Comparison of ENCODE assay signal across 32 cellular contexts in genomic region chr11:125662689-125663088, GRCh38. TPM values are rescaled to one million over a fixed set of nuclear protein-coding genes. Genes with fewer than 3 reads are reported as not detected.
"Had no signal": no experiment of that assay in that cellular context is flagged by ENCODE, and none has a peak within 500 bp of the region (broad histone marks: within the 10 kb centered on the region; RNA-seq: fewer than 3 reads in every experiment).

No MANE protein-coding gene starts in this region.

- H3K27me3 Mint-ChIP-seq: activated CD4-positive, alpha-beta T cell treated with anti-CD3 and anti-CD28 coated beads, Interleukin-2, amount 10 ng/mL, durations not matched to agents 7 days and 5 days; activated naive CD8-positive, alpha-beta T cell treated with anti-CD3 and anti-CD28 coated beads for 36 hours; stimulated activated memory B cell treated with anti-CD40 and anti-IgM and Interleukin-4, amounts not matched to agents 10 μg/mL and 1 μg/mL and 100 μg/mL, for 72 hours had no signal

- H3K27me3 ChIP-seq: foreskin keratinocyte, hepatocyte, testis, uterus had no signal

- DNase-seq: activated CD4-positive, alpha-beta T cell treated with anti-CD3 and anti-CD28 coated beads, Interleukin-2, amount 10 ng/mL, durations not matched to agents 7 days and 5 days; activated CD8-positive, alpha-beta memory T cell treated with anti-CD3 and anti-CD28 coated beads, Interleukin-2, amount 50 U/mL, for 4 hours; activated CD8-positive, alpha-beta T cell treated with anti-CD3 and anti-CD28 coated beads, Interleukin-2, amount 10 ng/mL, durations not matched to agents 7 days and 5 days; activated naive CD8-positive, alpha-beta T cell treated with anti-CD3 and anti-CD28 coated beads for 36 hours; central memory CD4-positive, alpha-beta T cell; dermis blood vessel endothelial cell; effector CD8-positive, alpha-beta T cell; erythroblast; foreskin keratinocyte; immature natural killer cell; lower lobe of right lung; mesendoderm; mucosa of descending colon; small intestine; stimulated activated CD4-positive, alpha-beta T cell treated with anti-CD3 and anti-CD28 coated beads, Interleukin-2, amount 100 ng/mL, for 24 hours; T-helper 9 cell; testis; trophoblast cell; uterus had no signal

- H3K27ac ChIP-seq: foreskin keratinocyte, hepatocyte, lower lobe of right lung, testis, uterus had no signal

- H3K36me3 ChIP-seq: lower lobe of right lung, uterus had no signal

- H3K9me3 ChIP-seq: lower lobe of right lung, mucosa of descending colon, testis had no signal

- H3K4me3 ChIP-seq: hepatocyte, lower lobe of right lung, mucosa of descending colon, testis, uterus had no signal

- H3K4me3 Mint-ChIP-seq: activated CD4-positive, alpha-beta T cell treated with anti-CD3 and anti-CD28 coated beads, Interleukin-2, amount 10 ng/mL, durations not matched to agents 7 days and 5 days; activated CD8-positive, alpha-beta T cell treated with anti-CD3 and anti-CD28 coated beads, Interleukin-2, amount 10 ng/mL, durations not matched to agents 7 days and 5 days; activated naive CD8-positive, alpha-beta T cell treated with anti-CD3 and anti-CD28 coated beads for 36 hours; immature natural killer cell; neural crest cell; stimulated activated memory B cell treated with anti-CD40 and anti-IgM and Interleukin-4, amounts not matched to agents 10 μg/mL and 1 μg/mL and 100 μg/mL, for 72 hours; WTC11 had no signal

- H3K4me1 ChIP-seq: foreskin keratinocyte, lower lobe of right lung, testis, uterus had no signal

- H3K27ac Mint-ChIP-seq: activated CD4-positive, alpha-beta T cell treated with anti-CD3 and anti-CD28 coated beads, Interleukin-2, amount 10 ng/mL, durations not matched to agents 7 days and 5 days; activated CD8-positive, alpha-beta T cell treated with anti-CD3 and anti-CD28 coated beads, Interleukin-2, amount 10 ng/mL, durations not matched to agents 7 days and 5 days; activated naive CD8-positive, alpha-beta T cell treated with anti-CD3 and anti-CD28 coated beads for 36 hours; immature natural killer cell; stimulated activated memory B cell treated with anti-CD40 and anti-IgM and Interleukin-4, amounts not matched to agents 10 μg/mL and 1 μg/mL and 100 μg/mL, for 72 hours; WTC11 had no signal

- ATAC-seq: activated CD8-positive, alpha-beta T cell treated with anti-CD3 and anti-CD28 coated beads, Interleukin-2, amount 10 ng/mL, durations not matched to agents 7 days and 5 days; foreskin keratinocyte; left lobe of liver; lower lobe of right lung; mucosa of descending colon; sciatic nerve; stimulated activated memory B cell treated with anti-CD40 and anti-IgM and Interleukin-4, amounts not matched to agents 10 μg/mL and 1 μg/mL and 100 μg/mL, for 72 hours; WTC11 had no signal

- H3K4me1 Mint-ChIP-seq: immature natural killer cell; neural crest cell; stimulated activated memory B cell treated with anti-CD40 and anti-IgM and Interleukin-4, amounts not matched to agents 10 μg/mL and 1 μg/mL and 100 μg/mL, for 72 hours; WTC11 had no signal

- H2AFZ ChIP-seq: hepatocyte had no signal

- H3K4me2 ChIP-seq: hepatocyte had no signal

RNA-seq across cellular contexts. Expression of gene ACRV1, which starts 18.0 kb away (rescaled TPM):
- total RNA-seq: activated CD4-positive, alpha-beta T cell treated with anti-CD3 and anti-CD28 coated beads, Interleukin-2, amount 10 ng/mL, durations not matched to agents 7 days and 5 days; activated CD8-positive, alpha-beta T cell treated with anti-CD3 and anti-CD28 coated beads, Interleukin-2, amount 10 ng/mL, durations not matched to agents 7 days and 5 days; activated naive CD8-positive, alpha-beta T cell treated with anti-CD3 and anti-CD28 coated beads for 36 hours; astrocyte; dermis blood vessel endothelial cell; foreskin keratinocyte; glomerular endothelial cell; hepatocyte; kidney epithelial cell; left lobe of liver; lower lobe of right lung; omental fat pad; posterior vena cava; renal cortical epithelial cell; sciatic nerve; T-helper 1 cell treated with Interleukin-12 subunit alpha and Interleukin-12 subunit beta and Interleukin-4 antibody, amounts not matched to agents 30 ng/mL and 1 ng/mL, for 36 hours; uterus; WTC11 had no signal
- polyA plus RNA-seq: foreskin keratinocyte, immature natural killer cell had no signal
